Comparison of ENCODE assay signal across 10 cellular contexts in genomic region chr6:6659600-6660327, GRCh38.
DNase-seq lines count a peak whose midpoint lies in the region; ATAC-seq and TF ChIP-seq lines count a peak whose summit lies in the region.
"Had no signal": no experiment of that assay in that cellular context is flagged by ENCODE, and none has a peak within 500 bp of the region (broad histone marks: within the 10 kb centered on the region; RNA-seq: fewer than 3 reads in every experiment).

No MANE protein-coding gene starts in this region.

- no peak for DNase-seq in activated CD8-positive, alpha-beta memory T cell treated with anti-CD3 and anti-CD28 coated beads, Interleukin-2, amount 10 ng/mL, durations not matched to agents 7 days and 5 days
- no peak for DNase-seq in activated CD8-positive, alpha-beta memory T cell treated with anti-CD3 and anti-CD28 coated beads for 24 hours
- no peak for DNase-seq in activated CD4-positive, alpha-beta memory T cell treated with anti-CD3 and anti-CD28 coated beads, Interleukin-2, amount 10 ng/mL, durations not matched to agents 7 days and 5 days
- peak; percentile 35 for DNase-seq in stimulated activated naive B cell treated with anti-CD40 and anti-IgM and Interleukin-4, amounts not matched to agents 10 μg/mL and 1 μg/mL and 100 μg/mL, for 72 hours
- DNase-seq in PC-9: no peak
- no peak for DNase-seq in effector CD8-positive, alpha-beta T cell (lab: John Stamatoyannopoulos, UW)
- DNase-seq: HCEC 1CT, SHP77 treated with DMSO at 0.1 percent for 48 hours had no signal

- H3K27me3 Mint-ChIP-seq in activated CD8-positive, alpha-beta memory T cell treated with anti-CD3 and anti-CD28 coated beads, Interleukin-2, amount 10 ng/mL, durations not matched to agents 7 days and 5 days: no peaks in the 10 kb centered on the region
- peaks cover 5% of the 10 kb centered on the region for H3K27me3 Mint-ChIP-seq in activated CD4-positive, alpha-beta memory T cell treated with anti-CD3 and anti-CD28 coated beads, Interleukin-2, amount 10 ng/mL, durations not matched to agents 7 days and 5 days
- H3K27me3 Mint-ChIP-seq in stimulated activated naive B cell treated with anti-CD40 and anti-IgM and Interleukin-4, amounts not matched to agents 10 μg/mL and 1 μg/mL and 100 μg/mL, for 72 hours: no peaks in the 10 kb centered on the region

- H3K36me3 ChIP-seq in PC-9 (ENCODE audit: low read depth): no peaks in the 10 kb centered on the region

- H3K27me3 ChIP-seq in PC-9 (ENCODE audit: insufficient read depth, low read depth): no peaks in the 10 kb centered on the region

- H3K4me3 Mint-ChIP-seq in activated CD8-positive, alpha-beta memory T cell treated with anti-CD3 and anti-CD28 coated beads, Interleukin-2, amount 10 ng/mL, durations not matched to agents 7 days and 5 days: peak overlapping the region; percentile 16
- H3K4me3 Mint-ChIP-seq in activated CD4-positive, alpha-beta memory T cell treated with anti-CD3 and anti-CD28 coated beads, Interleukin-2, amount 10 ng/mL, durations not matched to agents 7 days and 5 days: no peak overlapping the region
- H3K4me3 Mint-ChIP-seq in stimulated activated naive B cell treated with anti-CD40 and anti-IgM and Interleukin-4, amounts not matched to agents 10 μg/mL and 1 μg/mL and 100 μg/mL, for 72 hours: no peak overlapping the region

- H3K27ac ChIP-seq in PC-9: no peak overlapping the region

- peaks cover 74% of the 10 kb centered on the region for H3K4me1 Mint-ChIP-seq in activated CD8-positive, alpha-beta memory T cell treated with anti-CD3 and anti-CD28 coated beads, Interleukin-2, amount 10 ng/mL, durations not matched to agents 7 days and 5 days
- H3K4me1 Mint-ChIP-seq in activated CD4-positive, alpha-beta memory T cell treated with anti-CD3 and anti-CD28 coated beads, Interleukin-2, amount 10 ng/mL, durations not matched to agents 7 days and 5 days: peaks cover 81% of the 10 kb centered on the region
- peaks cover 18 to 33% of the 10 kb centered on the region in 2 donors for H3K4me1 Mint-ChIP-seq in stimulated activated naive B cell treated with anti-CD40 and anti-IgM and Interleukin-4, amounts not matched to agents 10 μg/mL and 1 μg/mL and 100 μg/mL, for 72 hours

- peak overlapping the region; percentile 98 for H3K27ac Mint-ChIP-seq in activated CD8-positive, alpha-beta memory T cell treated with anti-CD3 and anti-CD28 coated beads, Interleukin-2, amount 10 ng/mL, durations not matched to agents 7 days and 5 days
- H3K27ac Mint-ChIP-seq in activated CD4-positive, alpha-beta memory T cell treated with anti-CD3 and anti-CD28 coated beads, Interleukin-2, amount 10 ng/mL, durations not matched to agents 7 days and 5 days: peak overlapping the region; percentile 95
- H3K27ac Mint-ChIP-seq in stimulated activated naive B cell treated with anti-CD40 and anti-IgM and Interleukin-4, amounts not matched to agents 10 μg/mL and 1 μg/mL and 100 μg/mL, for 72 hours: peak overlapping the region; percentile 62

- CTCF ChIA-PET in activated CD8-positive, alpha-beta memory T cell treated with anti-CD3 and anti-CD28 coated beads, Interleukin-2, amount 10 ng/mL, durations not matched to agents 7 days and 5 days (lab: Charles Lee): interaction anchor here (0.7 to 4.6 kb wide), 13 partner anchors 9 to 450 kb away, joined by 3 to 33 read pairs (median 5); partner anchors contain the start of gene RREB1
- CTCF ChIA-PET in activated CD4-positive, alpha-beta memory T cell treated with anti-CD3 and anti-CD28 coated beads, Interleukin-2, amount 10 ng/mL, durations not matched to agents 7 days and 5 days (lab: Charles Lee): interaction anchor here (0.8 to 4.3 kb wide), 3 partner anchors 17 to 49 kb away, joined by 3 to 21 read pairs (median 3); no protein-coding TSS in a partner anchor
- CTCF ChIA-PET in PC-9 (lab: Charles Lee): no interaction called here

- H3K4me1 ChIP-seq in PC-9 (replicated peaks; ENCODE audit: insufficient read depth): peaks cover 9% of the 10 kb centered on the region

- H3K9me2 ChIP-seq in PC-9 (ENCODE audit: insufficient read depth): no peaks in the 10 kb centered on the region

- TF ChIP-seq CTCF in PC-9 (conservative IDR thresholded peaks at IDR 0.05): no peak

- no peaks in the 10 kb centered on the region for H4K20me1 ChIP-seq in PC-9 (ENCODE audit: insufficient read depth)

- intact Hi-C loops in PC-9 (cut with micrococcal nuclease; ENCODE audit: unreplicated experiment): no loop called here

- ATAC-seq in activated CD8-positive, alpha-beta memory T cell treated with anti-CD3 and anti-CD28 coated beads, Interleukin-2, amount 10 ng/mL, durations not matched to agents 7 days and 5 days: no peak
- ATAC-seq in HG03354 (IDR thresholded peaks at IDR 0.05; ENCODE audit: poor library complexity, severe bottlenecking, unreplicated experiment) (peak; percentile 74), HG03108 (IDR thresholded peaks at IDR 0.05; ENCODE audit: unreplicated experiment) (no peak)
- peak; percentile 97 to 99 for ATAC-seq in stimulated activated naive B cell treated with anti-CD40 and anti-IgM and Interleukin-4, amounts not matched to agents 10 μg/mL and 1 μg/mL and 100 μg/mL, for 72 hours (replicated peaks)

- no TSS peak for BruUV-seq in PC-9 (replicated peaks; lab: Mats Ljungman, UMichigan)

- H3K79me2 ChIP-seq in PC-9 (ENCODE audit: low read depth): no peaks in the 10 kb centered on the region

- H3K4me2 ChIP-seq in PC-9: no peak overlapping the region

- no peak overlapping the region for H3K4me3 ChIP-seq in PC-9

- no peaks in the 10 kb centered on the region for H3F3A ChIP-seq in PC-9 (ENCODE audit: insufficient read depth, low read depth)

- H3K9me3 Mint-ChIP-seq in activated CD8-positive, alpha-beta memory T cell treated with anti-CD3 and anti-CD28 coated beads, Interleukin-2, amount 10 ng/mL, durations not matched to agents 7 days and 5 days (ENCODE audit: low read depth): peaks cover 4% of the 10 kb centered on the region
- H3K9me3 Mint-ChIP-seq in activated CD4-positive, alpha-beta memory T cell treated with anti-CD3 and anti-CD28 coated beads, Interleukin-2, amount 10 ng/mL, durations not matched to agents 7 days and 5 days: peaks cover 7% of the 10 kb centered on the region
- H3K9me3 Mint-ChIP-seq in stimulated activated naive B cell treated with anti-CD40 and anti-IgM and Interleukin-4, amounts not matched to agents 10 μg/mL and 1 μg/mL and 100 μg/mL, for 72 hours: no peaks in the 10 kb centered on the region

- peaks cover 18% of the 10 kb centered on the region for H3K36me3 Mint-ChIP-seq in activated CD8-positive, alpha-beta memory T cell treated with anti-CD3 and anti-CD28 coated beads, Interleukin-2, amount 10 ng/mL, durations not matched to agents 7 days and 5 days
- H3K36me3 Mint-ChIP-seq in activated CD4-positive, alpha-beta memory T cell treated with anti-CD3 and anti-CD28 coated beads, Interleukin-2, amount 10 ng/mL, durations not matched to agents 7 days and 5 days (ENCODE audit: low read depth): peaks cover 18% of the 10 kb centered on the region
- peaks cover 4 to 11% of the 10 kb centered on the region in 2 donors for H3K36me3 Mint-ChIP-seq in stimulated activated naive B cell treated with anti-CD40 and anti-IgM and Interleukin-4, amounts not matched to agents 10 μg/mL and 1 μg/mL and 100 μg/mL, for 72 hours

- H2AFZ ChIP-seq in PC-9: no peak overlapping the region

- H3K9me3 ChIP-seq in PC-9 (ENCODE audit: insufficient read depth, low read depth): no peaks in the 10 kb centered on the region

- POLR2A ChIA-PET in activated CD4-positive, alpha-beta memory T cell treated with anti-CD3 and anti-CD28 coated beads, Interleukin-2, amount 10 ng/mL, durations not matched to agents 7 days and 5 days (lab: Charles Lee): interaction anchor here (0.9 to 2.5 kb wide), 9 partner anchors 9 to 70 kb away, joined by 3 to 21 read pairs (median 5); no protein-coding TSS in a partner anchor
- POLR2A ChIA-PET in PC-9 (lab: Charles Lee; ENCODE audit: unreplicated experiment): interaction anchor here (0.6 kb wide), 1 partner anchor 53 kb away, joined by 4 read pairs; no protein-coding TSS in a partner anchor

Comparison
In these comparisons a context has a peak if more than half of its experiments do, and no peak if none do; other contexts are left out.
1. ATAC-seq: peak in HG03354 (single experiment) and stimulated activated naive B cell treated with anti-CD40 and anti-IgM and Interleukin-4, amounts not matched to agents 10 μg/mL and 1 μg/mL and 100 μg/mL, for 72 hours (2 of 2); none in activated CD8-positive, alpha-beta memory T cell treated with anti-CD3 and anti-CD28 coated beads, Interleukin-2, amount 10 ng/mL, durations not matched to agents 7 days and 5 days (single experiment) and HG03108 (single experiment).
2. Peak in every context shown above with its lines, with median percentiles within 50 percentile points of each other: H3K27ac Mint-ChIP-seq.